In the genomic region with DNA sequence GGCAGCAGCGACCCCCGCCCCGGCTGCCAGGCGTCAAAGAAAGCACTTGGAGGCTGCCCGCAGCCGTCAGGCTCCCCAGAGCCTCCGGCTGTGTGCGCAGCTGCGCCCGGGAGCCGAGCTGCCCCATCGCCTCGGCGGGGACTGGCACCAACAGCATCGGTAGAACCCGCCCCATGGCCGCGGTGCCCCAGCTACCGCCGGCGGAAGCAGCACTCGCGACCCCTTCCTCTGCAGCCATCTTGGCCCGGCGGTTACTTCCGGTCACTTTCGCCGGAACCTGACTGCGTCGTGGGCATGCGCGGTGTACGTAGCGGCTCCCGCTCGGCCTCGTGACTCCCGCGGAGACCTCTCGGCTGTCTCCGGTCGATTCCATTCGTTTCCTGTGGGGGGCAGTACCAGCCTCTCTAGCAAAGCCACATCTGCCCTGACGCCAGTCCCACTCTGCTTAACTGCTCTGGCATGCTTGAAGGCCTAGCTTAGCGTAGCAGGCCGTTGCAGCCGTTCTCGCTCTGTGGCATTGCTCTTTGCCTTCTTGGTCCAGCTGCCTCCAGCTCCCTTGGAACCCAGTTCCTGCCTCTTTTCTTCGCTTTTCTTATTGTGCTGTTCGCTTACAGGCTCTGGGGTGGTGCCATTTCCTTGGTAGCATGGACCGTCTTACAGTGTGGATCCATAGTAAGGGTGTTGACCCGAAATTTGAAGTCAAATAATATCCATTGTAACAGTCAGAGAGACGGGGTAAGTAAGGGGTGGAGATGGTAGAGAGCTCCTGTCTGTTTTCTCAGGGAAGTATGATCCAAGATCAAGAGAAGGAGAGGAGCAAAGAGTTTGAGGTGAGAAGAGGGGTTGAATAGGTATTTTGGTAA, we compare ENCODE assay signal across 1 cellular context.
A peak's percentile ranks its signal among the peaks of the same experiment; 100 is the strongest.
TF ChIP-seq lines count a peak whose summit lies in the region.

SPG11 (minus strand) TSS at position 253 of the 863 bp plus-strand sequence; CDS start at position 238, 15 bp downstream.

TF ChIP-seq in IMR-90, 13 proteins besides CTCF, POLR2A, EP300 and RAD21 (continued from another document):
- TF ChIP-seq RCOR1 (IDR thresholded peaks at IDR 0.05; ENCODE audit: insufficient replicate concordance, low read length) = peak; percentile 33
